ENCODE assay signal across 35 cellular contexts in the genomic region with DNA sequence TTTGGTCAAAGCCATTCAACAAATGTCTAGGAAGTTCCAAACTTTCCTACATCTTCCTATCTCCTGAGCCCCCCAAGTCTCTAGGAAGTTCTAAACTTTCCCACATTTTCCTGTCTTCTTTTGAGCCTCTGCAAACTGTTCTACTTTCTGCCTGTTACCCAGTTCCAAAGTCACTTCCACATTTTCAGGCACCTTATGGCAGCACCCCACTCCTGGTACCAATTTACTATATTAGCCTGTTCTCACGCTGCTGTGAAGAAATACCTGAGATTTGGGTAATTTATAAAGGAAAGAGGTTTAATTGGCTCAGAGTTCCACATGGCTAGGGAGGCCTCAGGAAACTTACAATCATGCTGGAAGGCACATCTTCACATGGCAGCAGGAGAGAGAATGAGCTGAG.
"Had no signal": no experiment of that assay in that cellular context is flagged by ENCODE, and none has a peak within 500 bp of the region (broad histone marks: within the 10 kb centered on the region; RNA-seq: fewer than 3 reads in every experiment).

No MANE protein-coding gene starts in this region.

- DNase-seq: Kasumi-1, MG63, MM.1S, MV-4-11, NCI-H1048, NCI-H1092, NCI-H1092 treated with DMSO at 0.1 percent for 48 hours, NCI-H1105, NCI-H1105 treated with DMSO at 0.1 percent for 48 hours, NCI-H1417, NCI-H1417 treated with DMSO at 0.1 percent for 48 hours, NCI-H1436, NCI-H1436 treated with DMSO at 0.1 percent for 48 hours, NCI-H146, NCI-H1694, NCI-H1694 treated with DMSO at 0.1 percent for 48 hours, NCI-H187, NCI-H187 treated with DMSO at 0.1 percent for 48 hours, NCI-H1930, NCI-H2029, NCI-H2029 treated with DMSO at 0.1 percent for 48 hours, NCI-H2081, NCI-H2081 treated with DMSO at 0.1 percent for 48 hours, NCI-H2107, NCI-H2171, NCI-H2171 treated with DMSO at 0.1 percent for 48 hours, NCI-H2227 treated with DMSO at 0.1 percent for 48 hours, NCI-H226, NCI-H345, NCI-H446, NCI-H446 treated with DMSO at 0.1 percent for 48 hours, NCI-H510A, NCI-H510A treated with DMSO at 0.1 percent for 48 hours, NCI-H524 had no signal

- H3K4me3 ChIP-seq: MG63 had no signal

- H3K36me3 ChIP-seq: MG63 had no signal

- H3K9ac ChIP-seq: KMS-11 had no signal

- H3K27me3 ChIP-seq: MG63 had no signal

- H3K27ac ChIP-seq: KMS-11 had no signal

- H3K4me2 ChIP-seq: KMS-11 had no signal
